ENCODE assay signal across 9 cellular contexts in the genomic region with DNA sequence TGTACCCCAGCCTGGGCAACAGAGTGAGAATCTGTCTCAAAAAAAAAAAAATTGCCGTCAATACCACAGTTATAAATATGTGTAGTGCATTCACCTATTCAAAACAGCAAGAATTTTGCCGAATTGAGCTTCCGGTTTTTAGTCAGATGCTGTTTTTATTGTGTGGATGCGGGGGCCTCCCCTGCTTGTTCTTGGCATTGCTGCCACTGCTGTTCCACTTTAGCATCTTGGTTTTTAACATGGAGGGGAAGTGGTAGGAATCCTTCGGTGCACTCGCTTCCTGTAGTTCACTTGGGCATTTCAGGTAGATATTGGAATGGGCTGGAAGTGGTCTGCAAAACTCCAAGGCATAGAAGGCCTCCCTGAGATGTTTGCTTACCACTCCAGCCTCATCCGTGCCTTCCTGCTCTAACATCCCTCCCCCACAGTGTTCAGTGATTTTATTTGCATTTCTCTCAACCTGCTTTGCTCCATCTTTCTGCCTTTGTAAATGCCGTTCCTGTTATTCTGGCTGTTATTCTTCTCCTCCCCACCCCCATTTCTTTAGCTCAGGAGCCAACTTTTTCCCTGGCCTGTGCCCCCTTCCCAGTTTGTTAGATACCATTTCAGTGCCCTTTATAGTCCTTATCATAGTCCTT. TPM values are rescaled to one million over a fixed set of nuclear protein-coding genes. Genes with fewer than 3 reads are reported as not detected.
DNase-seq lines count a peak whose midpoint lies in the region; ATAC-seq and TF ChIP-seq lines count a peak whose summit lies in the region.
"Had no signal": no experiment of that assay in that cellular context is flagged by ENCODE, and none has a peak within 500 bp of the region (broad histone marks: within the 10 kb centered on the region; RNA-seq: fewer than 3 reads in every experiment).

No MANE protein-coding gene starts in this region.

- peak; percentile 34 for ATAC-seq in HG02763 (IDR thresholded peaks at IDR 0.05; ENCODE audit: unreplicated experiment)

- peaks cover 12% of the 10 kb centered on the region for H3K79me1 ChIP-seq in mesendoderm (ENCODE audit: low read length)

- 30 to 57% (median 35%) methylated on average over 8 of the region's 8 CpGs for WGBS in spleen, 5 donors
- no CpG with 5 or more reads among the region's 8 CpGs for WGBS in mesendoderm (ENCODE audit: extremely low coverage, insufficient coverage, low lambda C conversion rate)

- H3K4me1 Mint-ChIP-seq in T-helper 2 cell treated with Interferon-gamma antibody and Interleukin-4, amounts not matched to agents 5 μg/mL and 100 μg/mL, for 36 hours (ENCODE audit: low read depth): peaks cover 30% of the 10 kb centered on the region

- H3K4ac ChIP-seq in mesendoderm (ENCODE audit: low read depth, low read length): no peak overlapping the region

- no peak overlapping the region for H2BK5ac ChIP-seq in mesendoderm (ENCODE audit: low read length)

- no peaks in the 10 kb centered on the region for H3K9me3 Mint-ChIP-seq in T-helper 2 cell treated with Interferon-gamma antibody and Interleukin-4, amounts not matched to agents 5 μg/mL and 100 μg/mL, for 36 hours

- no peak overlapping the region for H4K8ac ChIP-seq in mesendoderm (ENCODE audit: low read depth, low read length)

- peaks cover 25% of the 10 kb centered on the region for H3K79me2 ChIP-seq in mesendoderm (ENCODE audit: control insufficient read depth, insufficient read depth, low read length)

- H3K4me1 ChIP-seq in spleen (peaks cover 7 to 56% (median 38%) of the 10 kb centered on the region in 6 donors), mesendoderm (ENCODE audit: control insufficient read depth, low read depth, low read length) (peaks cover 6% of the 10 kb centered on the region)

- peak overlapping the region in 1 of 8 donors; percentile 23 for H3K4me3 ChIP-seq in spleen
- H3K4me3 ChIP-seq in mesendoderm (ENCODE audit: low read length): no peak overlapping the region

- no peak overlapping the region for H2AK5ac ChIP-seq in mesendoderm (ENCODE audit: low read length)

- no peak overlapping the region for H3K4me2 ChIP-seq in mesendoderm (ENCODE audit: low read length)
- H3K4me2 ChIP-seq: KMS-11 had no signal

- DNase-seq in activated CD4-positive, alpha-beta T cell treated with anti-CD3 and anti-CD28 coated beads for 48 hours: peak; percentile 41
- no peak for DNase-seq in activated CD4-positive, alpha-beta T cell treated with anti-CD3 and anti-CD28 coated beads for 1 hour
- peak; percentile 13 for DNase-seq in T-helper 2 cell treated with Interferon-gamma antibody and Interleukin-4, amounts not matched to agents 5 μg/mL and 100 μg/mL, for 36 hours (ENCODE audit: low spot score)
- no peak for DNase-seq in spleen
- DNase-seq in mesendoderm: no peak
- no peak for DNase-seq in caudate nucleus (lab: John Stamatoyannopoulos, UW)
- no peak for DNase-seq in AG08396 (ENCODE audit: low spot score)

- no peak overlapping the region for H3K18ac ChIP-seq in mesendoderm (ENCODE audit: low read length)

- no peaks in the 10 kb centered on the region for H3K27me3 Mint-ChIP-seq in T-helper 2 cell treated with Interferon-gamma antibody and Interleukin-4, amounts not matched to agents 5 μg/mL and 100 μg/mL, for 36 hours (ENCODE audit: low read depth)

- no peak overlapping the region for H2BK120ac ChIP-seq in mesendoderm (ENCODE audit: low read depth, low read length)

- H3K27ac ChIP-seq in spleen (peak overlapping the region in 6 of 8 donors; percentile 11 to 68 (median 52)), mesendoderm (ENCODE audit: low read depth, low read length) (no peak overlapping the region), caudate nucleus (ENCODE audit: low read depth, low read length) (no peak overlapping the region)
- H3K27ac ChIP-seq: KMS-11 had no signal

- H3K27me3 ChIP-seq in spleen (replicated peaks in 1 of 7) (no peaks in the 10 kb centered on the region), mesendoderm (ENCODE audit: insufficient read depth, low read length, poor library complexity) (no peaks in the 10 kb centered on the region)

- H3K56ac ChIP-seq in mesendoderm (ENCODE audit: low read length): no peak overlapping the region

- peak overlapping the region; percentile 38 for H3K27ac Mint-ChIP-seq in T-helper 2 cell treated with Interferon-gamma antibody and Interleukin-4, amounts not matched to agents 5 μg/mL and 100 μg/mL, for 36 hours

- H3K23ac ChIP-seq in mesendoderm (ENCODE audit: low read length): no peak overlapping the region

- no peak overlapping the region for H2BK15ac ChIP-seq in mesendoderm (replicated peaks; ENCODE audit: low read depth)

- H3K36me3 ChIP-seq in spleen (no peaks in the 10 kb centered on the region), mesendoderm (ENCODE audit: control insufficient read depth, insufficient read depth, low read length) (no peaks in the 10 kb centered on the region)

- no peak overlapping the region for H3K9ac ChIP-seq in mesendoderm (ENCODE audit: low read length)
- H3K9ac ChIP-seq: KMS-11 had no signal

- no peak overlapping the region for H4K5ac ChIP-seq in mesendoderm (ENCODE audit: low read length)

- intact Hi-C loops in spleen (cut with DNase I; ENCODE audit: low total_unique reads): loop anchor here (10.0 kb wide), 1 partner anchor 57 kb away; no protein-coding TSS in a partner anchor

- TF ChIP-seq POLR2A in spleen (IDR thresholded peaks at IDR 0.05): no peak

- H3K36me3 Mint-ChIP-seq in T-helper 2 cell treated with Interferon-gamma antibody and Interleukin-4, amounts not matched to agents 5 μg/mL and 100 μg/mL, for 36 hours (ENCODE audit: low read depth): peaks cover 9% of the 10 kb centered on the region

- peak overlapping the region; percentile 41 for H3K4me3 Mint-ChIP-seq in T-helper 2 cell treated with Interferon-gamma antibody and Interleukin-4, amounts not matched to agents 5 μg/mL and 100 μg/mL, for 36 hours

- TF ChIP-seq CTCF in spleen (IDR thresholded peaks at IDR 0.05 in 8 of 11, conservative IDR thresholded peaks at IDR 0.05 in 3 of 11): no peak

- peaks cover 0 to 2% (median 0%) of the 10 kb centered on the region in 8 donors for H3K9me3 ChIP-seq in spleen

RNA-seq across cellular contexts. Expression of gene MOB1B, which starts 25.5 kb away (rescaled TPM):
- 10 to 100 TPM; 20.2 to 29.6 (median 24.4) TPM for total RNA-seq in spleen
- 1 to 10 TPM; 3.5 to 4.7 (median 4.3) TPM for polyA plus RNA-seq in spleen
- 13.8 TPM for polyA plus RNA-seq in mesendoderm (2013, experiment 1 of 2)
- 13.6 TPM for polyA plus RNA-seq in mesendoderm (2013, experiment 2 of 2)

Comparison
In these comparisons a context has a peak if more than half of its experiments do, and no peak if none do; other contexts are left out.
1. DNase-seq: peak in activated CD4-positive, alpha-beta T cell treated with anti-CD3 and anti-CD28 coated beads for 48 hours (single experiment) and T-helper 2 cell treated with Interferon-gamma antibody and Interleukin-4, amounts not matched to agents 5 μg/mL and 100 μg/mL, for 36 hours (single experiment); none in activated CD4-positive, alpha-beta T cell treated with anti-CD3 and anti-CD28 coated beads for 1 hour (single experiment), spleen (single experiment), mesendoderm (single experiment), caudate nucleus (0 of 61) and AG08396 (single experiment).
2. H3K27ac ChIP-seq: peak in spleen (6 of 8); none in mesendoderm (single experiment) and caudate nucleus (single experiment).